20 cellular contexts compared by ENCODE assay signal in genomic region chr3:108096506-108097325, GRCh38. TPM values are rescaled to one million over a fixed set of nuclear protein-coding genes. Genes with fewer than 3 reads are reported as not detected.
DNase-seq lines count a peak whose midpoint lies in the region; ATAC-seq and TF ChIP-seq lines count a peak whose summit lies in the region.
"Had no signal": no experiment of that assay in that cellular context is flagged by ENCODE, and none has a peak within 500 bp of the region (broad histone marks: within the 10 kb centered on the region; RNA-seq: fewer than 3 reads in every experiment).

No MANE protein-coding gene starts in this region.

- H3K27me3 Mint-ChIP-seq in CD4-positive, alpha-beta memory T cell, result no peaks in the 10 kb centered on the region
- H3K27me3 Mint-ChIP-seq: central memory CD8-positive, alpha-beta T cell; naive B cell had no signal

- H3K9ac ChIP-seq in colonic mucosa (ENCODE audit: low read depth in 2 of 2, low read length in 2 of 2), result no peak overlapping the region

- H3K4me1 ChIP-seq in CD4-positive, alpha-beta memory T cell (ENCODE audit: insufficient read depth, low read length), result peaks cover 52% of the 10 kb centered on the region
- peaks cover 3% of the 10 kb centered on the region for H3K4me1 ChIP-seq in RWPE2 (ENCODE audit: insufficient read depth, poor library complexity, severe bottlenecking)
- no peaks in the 10 kb centered on the region for H3K4me1 ChIP-seq in right cardiac atrium (ENCODE audit: control insufficient read depth, insufficient read depth, low read length)
- H3K4me1 ChIP-seq in colonic mucosa, result no peaks in the 10 kb centered on the region

- H3K4me3 Mint-ChIP-seq in CD4-positive, alpha-beta memory T cell, result peak overlapping the region in 4 of 8 donors; percentile 3 to 46 (median 24)
- H3K4me3 Mint-ChIP-seq: central memory CD8-positive, alpha-beta T cell; naive B cell had no signal

- no peak overlapping the region for H3K4me3 ChIP-seq in CD4-positive, alpha-beta memory T cell (ENCODE audit: low read length in 2 of 2)
- H3K4me3 ChIP-seq in RWPE2 (ENCODE audit: severe bottlenecking), result no peak overlapping the region
- no peak overlapping the region for H3K4me3 ChIP-seq in right cardiac atrium (ENCODE audit: low read length)
- no peak overlapping the region for H3K4me3 ChIP-seq in colonic mucosa

- H3K9me3 ChIP-seq in CD4-positive, alpha-beta memory T cell (ENCODE audit: control insufficient read depth in 1 of 2, low read length in 2 of 2), result no peaks in the 10 kb centered on the region
- no peaks in the 10 kb centered on the region for H3K9me3 ChIP-seq in RWPE2 (ENCODE audit: severe bottlenecking)
- no peaks in the 10 kb centered on the region for H3K9me3 ChIP-seq in right cardiac atrium (ENCODE audit: control insufficient read depth, low read length)
- H3K9me3 ChIP-seq in colonic mucosa, result no peaks in the 10 kb centered on the region

- DNase-seq in CD4-positive, alpha-beta memory T cell, result no peak
- DNase-seq in ELR (ENCODE audit: low read depth) (peak; percentile 26), RWPE2 (ENCODE audit: low spot score) (no peak), iris pigment epithelial cell (ENCODE audit: low read depth) (peak; percentile 18), right cardiac atrium (no peak), colonic mucosa (no peak), NCI-H146 (lab: John Stamatoyannopoulos, UW) (no peak), inferior parietal cortex (ENCODE audit: extremely low spot score) (no peak)
- DNase-seq: activated CD8-positive, alpha-beta memory T cell treated with anti-CD3 and anti-CD28 coated beads for 24 hours; activated naive CD4-positive, alpha-beta T cell treated with Interleukin-2 at 50 U/mL for 16 hours; C1 segment of cervical spinal cord; head of caudate nucleus; left colon; naive B cell; NCI-H1417 treated with DMSO at 0.1 percent for 48 hours; NCI-H524; retina; stimulated activated CD4-positive, alpha-beta T cell treated with anti-CD3 and anti-CD28 coated beads, Interleukin-2, amount 100 ng/mL, for 48 hours; T-helper 9 cell had no signal

- WGBS in right cardiac atrium, result 88% methylated on average over 9 of the region's 9 CpGs

- POLR2A ChIA-PET in CD4-positive, alpha-beta memory T cell (lab: Charles Lee; ENCODE audit: partially characterized antibody), result interaction anchor here (21.0 kb wide), 1 partner anchor 31 kb away, joined by 531 read pairs; no protein-coding TSS in a partner anchor

- CTCF ChIA-PET in CD4-positive, alpha-beta memory T cell (lab: Charles Lee; ENCODE audit: partially characterized antibody), result no interaction called here

- no peaks in the 10 kb centered on the region for H3K27me3 ChIP-seq in CD4-positive, alpha-beta memory T cell (ENCODE audit: insufficient read depth, low read length)
- H3K27me3 ChIP-seq in RWPE2 (ENCODE audit: insufficient read depth, poor library complexity, severe bottlenecking) (no peaks in the 10 kb centered on the region), right cardiac atrium (ENCODE audit: control insufficient read depth, insufficient read depth) (no peaks in the 10 kb centered on the region), colonic mucosa (no peaks in the 10 kb centered on the region)

- no peaks in the 10 kb centered on the region for H3K36me3 ChIP-seq in CD4-positive, alpha-beta memory T cell (ENCODE audit: insufficient read depth, low read length)
- H3K36me3 ChIP-seq in RWPE2 (ENCODE audit: low read depth), result no peaks in the 10 kb centered on the region
- no peaks in the 10 kb centered on the region for H3K36me3 ChIP-seq in colonic mucosa

- TF ChIP-seq CTCF in RWPE2 (IDR thresholded peaks at IDR 0.05; ENCODE audit: poor library complexity, severe bottlenecking) (no peak), colonic mucosa (IDR thresholded peaks at IDR 0.05) (no peak)

- intact Hi-C loops in CD4-positive, alpha-beta memory T cell (cut with micrococcal nuclease), result loop anchor here (10.0 kb wide), 1 partner anchor 572 kb away; the partner anchor contains the start of gene BBX
- intact Hi-C loops in right cardiac atrium (cut with DNase I), result loop anchor here in 2 of 4 donors (10.0 kb wide), 2 partner anchors 142 to 152 kb away; no protein-coding TSS in a partner anchor
- intact Hi-C loops in colonic mucosa (cut with DNase I), result no loop called here

- peak; percentile 44; the same call in 2 of the 3 replicates for ATAC-seq in RWPE2 (ENCODE audit: low read depth)
- no peak for ATAC-seq in right cardiac atrium
- ATAC-seq: left colon had no signal

- H3K9me3 Mint-ChIP-seq in CD4-positive, alpha-beta memory T cell, result peaks cover 0 to 2% (median 0%) of the 10 kb centered on the region in 8 donors

- H3K4me1 Mint-ChIP-seq in CD4-positive, alpha-beta memory T cell, result peaks cover 55 to 67% (median 56%) of the 10 kb centered on the region in 4 donors

- H3K27ac ChIP-seq in CD4-positive, alpha-beta memory T cell (ENCODE audit: low read depth, low read length), result no peak overlapping the region
- H3K27ac ChIP-seq in RWPE2 (ENCODE audit: poor library complexity, severe bottlenecking) (no peak overlapping the region), right cardiac atrium (ENCODE audit: low read length) (no peak overlapping the region), colonic mucosa (no peak overlapping the region)

- no peaks in the 10 kb centered on the region for H3K36me3 Mint-ChIP-seq in CD4-positive, alpha-beta memory T cell

- H3K27ac Mint-ChIP-seq in CD4-positive, alpha-beta memory T cell, result peak overlapping the region in 5 of 7 donors; percentile 7 to 72 (median 12)

RNA-seq across cellular contexts. Expression of gene CD47, which starts 5.9 kb away (rescaled TPM):
- total RNA-seq in CD4-positive, alpha-beta memory T cell, result 100 to 1,000 TPM; 224 to 226 TPM
- polyA plus RNA-seq in CD4-positive, alpha-beta memory T cell, result 100 to 1,000 TPM; 281 to 288 TPM
- total RNA-seq in right cardiac atrium, result 10 to 100 TPM; 53.5 to 96.6 (median 72.1) TPM
- polyA plus RNA-seq in right cardiac atrium, result 42.6 TPM
- 100 to 1,000 TPM in 1 of 2 donors, 10 to 100 TPM in 1; 68.1 to 101 TPM for total RNA-seq in colonic mucosa

Comparison
In these comparisons a context has a peak if more than half of its experiments do, and no peak if none do; other contexts are left out.
1. DNase-seq: peak in ELR (single experiment) and iris pigment epithelial cell (single experiment); none in CD4-positive, alpha-beta memory T cell (0 of 5), RWPE2 (single experiment), right cardiac atrium (0 of 3), colonic mucosa (single experiment), NCI-H146 (single experiment) and inferior parietal cortex (single experiment).